10 cellular contexts compared by ENCODE assay signal in the genomic region with DNA sequence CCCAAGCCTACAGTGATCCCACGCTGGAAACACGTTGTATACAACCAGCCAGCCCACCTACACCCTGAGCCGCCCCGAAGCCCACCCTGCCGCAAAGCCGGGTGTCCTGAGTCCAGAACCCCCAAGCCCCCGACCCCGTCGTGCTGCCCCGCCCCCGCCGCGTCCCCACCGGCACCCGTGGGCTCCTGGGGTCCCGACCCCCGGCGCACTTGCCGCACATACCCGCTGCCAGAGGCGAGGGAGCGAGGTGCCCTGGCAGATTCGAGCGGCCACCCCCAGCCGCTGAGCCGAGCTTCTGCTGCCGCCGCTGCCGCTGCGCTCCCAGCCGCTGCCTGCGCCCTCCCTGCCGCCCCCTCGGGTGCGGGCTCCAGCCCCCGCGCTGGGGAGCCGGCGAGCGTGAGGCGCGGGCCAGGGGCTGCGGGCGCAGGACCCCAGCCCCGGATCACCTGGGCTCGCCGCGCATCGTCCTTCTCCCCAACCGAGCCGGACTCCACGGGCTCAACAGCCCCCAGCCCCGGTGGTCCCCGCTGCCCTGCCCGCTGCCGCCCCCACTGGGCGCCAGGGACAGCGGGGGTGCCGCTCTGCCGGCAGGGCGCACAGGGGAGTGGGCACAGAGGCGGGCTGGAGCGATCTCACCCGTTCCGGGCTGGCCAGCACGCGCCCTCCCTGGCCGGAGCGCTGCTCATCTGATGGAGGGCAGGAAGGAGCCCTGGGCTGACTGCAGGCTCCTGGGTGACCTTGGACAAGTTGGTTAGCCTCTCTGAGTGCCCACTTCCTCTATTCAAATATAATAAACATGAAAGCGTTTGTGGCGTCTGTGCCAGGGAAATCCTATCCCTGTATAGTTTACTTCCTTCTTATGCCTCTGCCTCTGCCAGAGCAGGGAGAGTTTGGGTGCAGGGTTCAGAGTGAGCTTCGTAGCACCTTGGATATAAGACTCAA. TPM values are rescaled to one million over a fixed set of nuclear protein-coding genes. Genes with fewer than 3 reads are reported as not detected.
DNase-seq lines count a peak whose midpoint lies in the region; ATAC-seq and TF ChIP-seq lines count a peak whose summit lies in the region.
"Had no signal": no experiment of that assay in that cellular context is flagged by ENCODE, and none has a peak within 500 bp of the region (broad histone marks: within the 10 kb centered on the region; RNA-seq: fewer than 3 reads in every experiment).

A gene with protein sequence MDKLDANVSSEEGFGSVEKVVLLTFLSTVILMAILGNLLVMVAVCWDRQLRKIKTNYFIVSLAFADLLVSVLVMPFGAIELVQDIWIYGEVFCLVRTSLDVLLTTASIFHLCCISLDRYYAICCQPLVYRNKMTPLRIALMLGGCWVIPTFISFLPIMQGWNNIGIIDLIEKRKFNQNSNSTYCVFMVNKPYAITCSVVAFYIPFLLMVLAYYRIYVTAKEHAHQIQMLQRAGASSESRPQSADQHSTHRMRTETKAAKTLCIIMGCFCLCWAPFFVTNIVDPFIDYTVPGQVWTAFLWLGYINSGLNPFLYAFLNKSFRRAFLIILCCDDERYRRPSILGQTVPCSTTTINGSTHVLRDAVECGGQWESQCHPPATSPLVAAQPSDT (minus strand): TSS at position 688 of the 942 bp plus-strand sequence. CDS start 17,513 bp downstream, outside the sequence.

- H3K9me3 ChIP-seq in HUES48 (ENCODE audit: control insufficient read depth, insufficient read depth, low read length) = no peaks in the 10 kb centered on the region
- H3K9me3 ChIP-seq in RWPE2 (ENCODE audit: severe bottlenecking) = no peaks in the 10 kb centered on the region
- no peaks in the 10 kb centered on the region for H3K9me3 ChIP-seq in iPS DF 6.9 (ENCODE audit: control insufficient read depth, insufficient read depth, low read length)
- no peaks in the 10 kb centered on the region for H3K9me3 ChIP-seq in psoas muscle

- no peak within 1 kb of the TSS for H3K9ac ChIP-seq in HUES48 (ENCODE audit: low read depth, low read length)

- H3K4me1 ChIP-seq in HUES48 (ENCODE audit: control insufficient read depth, insufficient read depth, low read length) = no peaks in the 10 kb centered on the region
- H3K4me1 ChIP-seq in RWPE2 (ENCODE audit: insufficient read depth, poor library complexity, severe bottlenecking) = no peaks in the 10 kb centered on the region
- no peaks in the 10 kb centered on the region for H3K4me1 ChIP-seq in iPS DF 6.9 (ENCODE audit: control insufficient read depth, insufficient read depth, low read length)
- H3K4me1 ChIP-seq in psoas muscle = no peaks in the 10 kb centered on the region

- ATAC-seq in RWPE2 (ENCODE audit: low read depth) (peak; percentile 42; the same call in 2 of the 3 replicates), psoas muscle (no peak), HG02840 (IDR thresholded peaks at IDR 0.05; ENCODE audit: low FRiP score, unreplicated experiment) (no peak), HG02642 (IDR thresholded peaks at IDR 0.05; ENCODE audit: poor library complexity, unreplicated experiment) (no peak)

- no peak for TF ChIP-seq CTCF in RWPE2 (IDR thresholded peaks at IDR 0.05; ENCODE audit: poor library complexity, severe bottlenecking)
- TF ChIP-seq CTCF in psoas muscle (IDR thresholded peaks at IDR 0.05) = no peak

- peaks cover 44% of the 10 kb centered on the region for H3K27me3 ChIP-seq in HUES48 (ENCODE audit: control insufficient read depth, insufficient read depth, low read length)
- peaks cover 84% of the 10 kb centered on the region for H3K27me3 ChIP-seq in RWPE2 (ENCODE audit: insufficient read depth, poor library complexity, severe bottlenecking)
- H3K27me3 ChIP-seq in iPS DF 6.9 (ENCODE audit: control insufficient read depth, insufficient read depth, low read length) = peaks cover 17% of the 10 kb centered on the region
- peaks cover 3 to 56% (median 9%) of the 10 kb centered on the region in 3 donors for H3K27me3 ChIP-seq in psoas muscle (ENCODE audit: insufficient read depth in 3 of 3, low read length in 2 of 3)

- DNase-seq in RWPE2 (ENCODE audit: low spot score) (no peak), iPS DF 6.9 (ENCODE audit: low read depth, low spot score) (no peak), psoas muscle (peak in 1 of 2 donors; percentile 7), Kasumi-1 (lab: John Stamatoyannopoulos, UW) (no peak), KBM-7 (no peak)
- DNase-seq: NCI-H82 had no signal

- intact Hi-C loops in psoas muscle (cut with DNase I) = no loop called here

- in situ Hi-C loops in KBM-7 (cut with MboI; ENCODE audit: low pct_unique_long_range_greater_than_20kb, low sequenced_read_pairs) = no loop called here

- no CpG with 5 or more reads among the region's 72 CpGs for WGBS in iPS DF 6.9 (ENCODE audit: insufficient coverage, insufficient read length)
- 4 to 6% (median 4%) methylated on average over 45 to 72 of the region's 72 CpGs for WGBS in psoas muscle, 3 donors

- H3K4me3 ChIP-seq in HUES48 (ENCODE audit: low read depth, low read length) (peak within 1 kb of the TSS; percentile 71), RWPE2 (ENCODE audit: severe bottlenecking) (no peak within 1 kb of the TSS), iPS DF 6.9 (ENCODE audit: low read length) (peak within 1 kb of the TSS; percentile 70), psoas muscle (peak within 1 kb of the TSS; percentile 22)

- H3K27ac ChIP-seq in HUES48 (ENCODE audit: low read depth, low read length) (no peak within 1 kb of the TSS), RWPE2 (ENCODE audit: poor library complexity, severe bottlenecking) (no peak within 1 kb of the TSS), iPS DF 6.9 (ENCODE audit: low read length) (no peak within 1 kb of the TSS), psoas muscle (no peak within 1 kb of the TSS)

- H3K36me3 ChIP-seq in HUES48 (ENCODE audit: control insufficient read depth, insufficient read depth, low read length) = no peaks in the 10 kb centered on the region
- no peaks in the 10 kb centered on the region for H3K36me3 ChIP-seq in RWPE2 (ENCODE audit: low read depth)
- no peaks in the 10 kb centered on the region for H3K36me3 ChIP-seq in iPS DF 6.9 (ENCODE audit: control insufficient read depth, insufficient read depth, low read length)
- H3K36me3 ChIP-seq in psoas muscle (ENCODE audit: insufficient read depth in 1 of 2, low read depth in 1 of 2) = no peaks in the 10 kb centered on the region

RNA-seq across cellular contexts. Expression of the gene that starts here (rescaled TPM):
- total RNA-seq in psoas muscle = under 1 TPM in 3 of 4 donors, not detected in 1; 0.10 to 0.46 (median 0.24) TPM
- under 1 TPM in 1 of 3 donors, not detected in 2; 0.01 TPM for polyA plus RNA-seq in psoas muscle
- polyA plus RNA-seq: keratinocyte had no signal
